In genomic region chr9:129419382-129419899, GRCh38 we compare ENCODE assay signal across 29 cellular contexts.
DNase-seq lines count a peak whose midpoint lies in the region; ATAC-seq, FAIRE-seq and TF ChIP-seq lines count a peak whose summit lies in the region.
"Had no signal": no experiment of that assay in that cellular context is flagged by ENCODE, and none has a peak within 500 bp of the region (broad histone marks: within the 10 kb centered on the region; RNA-seq: fewer than 3 reads in every experiment).

No MANE protein-coding gene starts in this region.

- no peak overlapping the region for H3K4me3 Mint-ChIP-seq in activated T-helper 17 cell treated with anti-CD3 and anti-CD28 coated beads, Interleukin-2, amount 50 U/mL, for 72 hours
- H3K4me3 Mint-ChIP-seq: activated CD4-positive, alpha-beta memory T cell treated with anti-CD3 and anti-CD28 coated beads, Interleukin-2, amount 10 ng/mL, durations not matched to agents 7 days and 5 days; activated naive CD4-positive, alpha-beta T cell treated with anti-CD3 and anti-CD28 coated beads, Interleukin-2, amount 50 U/mL, for 24 hours; GM23338 had no signal

- H3K9me3 Mint-ChIP-seq in activated T-helper 17 cell treated with anti-CD3 and anti-CD28 coated beads, Interleukin-2, amount 50 U/mL, for 72 hours = no peaks in the 10 kb centered on the region
- H3K9me3 Mint-ChIP-seq: activated CD4-positive, alpha-beta memory T cell treated with anti-CD3 and anti-CD28 coated beads, Interleukin-2, amount 10 ng/mL, durations not matched to agents 7 days and 5 days; activated naive CD4-positive, alpha-beta T cell treated with anti-CD3 and anti-CD28 coated beads, Interleukin-2, amount 50 U/mL, for 24 hours; activated T-helper 2 cell treated with anti-CD3 and anti-CD28 coated beads, Interferon-gamma antibody, Interleukin-2, Interleukin-4, amounts not matched to agents 10 μg/mL and 5 μg/mL and 100 μg/mL, durations not matched to agents 14 hours and 24 hours and 36 hours; GM23338; naive B cell had no signal

- H2BK5ac ChIP-seq in IMR-90 (ENCODE audit: low read depth, low read length, poor library complexity, severe bottlenecking) = no peak overlapping the region
- H2BK5ac ChIP-seq in mesenchymal stem cell (ENCODE audit: low read depth, low read length, poor library complexity, severe bottlenecking) = no peak overlapping the region

- H2AFZ ChIP-seq in IMR-90 (replicated peaks; ENCODE audit: low read length, poor library complexity) = peak overlapping the region; percentile 39
- H2AFZ ChIP-seq in mesenchymal stem cell (ENCODE audit: low read depth, low read length) = no peak overlapping the region
- H2AFZ ChIP-seq: GM23338 had no signal

- H3K4me1 ChIP-seq in BLaER1 treated with 17β-estradiol and CSF1 and Interleukin-3, amounts not matched to agents 10 nM and 100 nM = peaks cover 54 to 89% (median 77%) of the 10 kb centered on the region in 10 experiments
- H3K4me1 ChIP-seq in IMR-90 (ENCODE audit: control insufficient read depth, insufficient read depth, low read length) (peaks cover 11% of the 10 kb centered on the region), mesenchymal stem cell (ENCODE audit: control insufficient read depth, insufficient read depth, low read depth, low read length) (peaks cover 36% of the 10 kb centered on the region)

- no peaks in the 10 kb centered on the region for H3K27me3 Mint-ChIP-seq in activated T-helper 17 cell treated with anti-CD3 and anti-CD28 coated beads, Interleukin-2, amount 50 U/mL, for 72 hours
- H3K27me3 Mint-ChIP-seq: activated CD4-positive, alpha-beta memory T cell treated with anti-CD3 and anti-CD28 coated beads, Interleukin-2, amount 10 ng/mL, durations not matched to agents 7 days and 5 days; activated naive CD4-positive, alpha-beta T cell treated with anti-CD3 and anti-CD28 coated beads, Interleukin-2, amount 50 U/mL, for 24 hours had no signal

- H2AK5ac ChIP-seq in IMR-90 (ENCODE audit: low read depth, low read length) (no peak overlapping the region; the same call in 1 of the 2 replicates), mesenchymal stem cell (ENCODE audit: low read length, severe bottlenecking) (no peak overlapping the region)

- H3K27ac ChIP-seq in BLaER1 treated with 17β-estradiol and CSF1 and Interleukin-3, amounts not matched to agents 10 nM and 100 nM = peak overlapping the region in 3 of 11 experiments; percentile 4 to 13 (median 7); a peak in 3 of 22 replicates
- H3K27ac ChIP-seq in IMR-90 (ENCODE audit: insufficient read depth, low read length) = no peak overlapping the region
- H3K27ac ChIP-seq in mesenchymal stem cell (ENCODE audit: low read length, poor library complexity, severe bottlenecking) = no peak overlapping the region
- H3K27ac ChIP-seq: left ventricle myocardium inferior, ovary, SJSA1, spleen had no signal

- no peak for TF ChIP-seq RAD21 in IMR-90 (IDR thresholded peaks at IDR 0.05; ENCODE audit: low read length)

- H3K4ac ChIP-seq in IMR-90 (ENCODE audit: low read depth, low read length) (no peak overlapping the region), mesenchymal stem cell (ENCODE audit: low read depth in 1 of 2, low read length in 2 of 2) (peak overlapping the region in 1 of 2 experiments; percentile 47)

- no peak overlapping the region for H3K9ac ChIP-seq in BLaER1 treated with 17β-estradiol and CSF1 and Interleukin-3, amounts not matched to agents 10 nM and 100 nM
- H3K9ac ChIP-seq in IMR-90 (ENCODE audit: low read depth, low read length) (no peak overlapping the region), mesenchymal stem cell (ENCODE audit: low read length) (no peak overlapping the region)

- H3K23ac ChIP-seq in IMR-90 (ENCODE audit: low read depth, low read length) (no peak overlapping the region), mesenchymal stem cell (ENCODE audit: low read length in 2 of 2) (no peak overlapping the region)

- CTCF ChIA-PET in IMR-90 (lab: Yijun Ruan, JAX) = no interaction called here

- no peak for FAIRE-seq in H54 (lab: Jason Lieb, UNC)
- FAIRE-seq: GM12891, HepG2, islet of Langerhans, TTC549 had no signal

- no peak overlapping the region for H4K5ac ChIP-seq in IMR-90 (ENCODE audit: low read depth, low read length)

- WGBS in IMR-90 (ENCODE audit: extremely low coverage in 2 of 2, insufficient read length in 1 of 2), 2 experiments = 74% methylated on average over 6 of the region's 7 CpGs; no CpG with 5 or more reads in 1 of the 2 experiments
- 87% methylated on average over 7 of the region's 7 CpGs for WGBS in mesenchymal stem cell

- POLR2A ChIA-PET in IMR-90 (lab: Charles Lee; ENCODE audit: unreplicated experiment) = no interaction called here

- no peak overlapping the region for H2BK12ac ChIP-seq in mesenchymal stem cell (ENCODE audit: low read length in 2 of 2)

- no peak overlapping the region for H2AK9ac ChIP-seq in IMR-90 (replicated peaks; ENCODE audit: low read depth, low read length, poor library complexity)

- peaks cover 1% of the 10 kb centered on the region for H3K36me3 Mint-ChIP-seq in activated T-helper 17 cell treated with anti-CD3 and anti-CD28 coated beads, Interleukin-2, amount 50 U/mL, for 72 hours (ENCODE audit: low read depth)
- H3K36me3 Mint-ChIP-seq: activated naive CD4-positive, alpha-beta T cell treated with anti-CD3 and anti-CD28 coated beads, Interleukin-2, amount 50 U/mL, for 24 hours; naive B cell had no signal

- peaks cover 0 to 4% (median 0%) of the 10 kb centered on the region in 11 experiments; a peak in 1 of 22 replicates for H3K9me3 ChIP-seq in BLaER1 treated with 17β-estradiol and CSF1 and Interleukin-3, amounts not matched to agents 10 nM and 100 nM (replicated peaks in 1 of 11)
- H3K9me3 ChIP-seq in IMR-90 (ENCODE audit: control insufficient read depth, insufficient read depth, low read length) (peaks cover 4% of the 10 kb centered on the region; the same call in 1 of the 2 replicates), mesenchymal stem cell (ENCODE audit: control insufficient read depth, low read length) (no peaks in the 10 kb centered on the region)
- H3K9me3 ChIP-seq: Caco-2, left ventricle myocardium inferior, ovary, SJSA1, spleen had no signal

- BruUV-seq in IMR-90 (replicated peaks; lab: Mats Ljungman, UMichigan) = no TSS peak

- H3K27me3 ChIP-seq in BLaER1 treated with 17β-estradiol and CSF1 and Interleukin-3, amounts not matched to agents 10 nM and 100 nM = no peaks in the 10 kb centered on the region
- H3K27me3 ChIP-seq in IMR-90 (ENCODE audit: control insufficient read depth, insufficient read depth, low read length) (no peaks in the 10 kb centered on the region), mesenchymal stem cell (ENCODE audit: control insufficient read depth in 1 of 2, insufficient read depth in 1 of 2, low read length in 2 of 2) (no peaks in the 10 kb centered on the region)
- H3K27me3 ChIP-seq: ovary, SJSA1, spleen had no signal

- intact Hi-C loops in IMR-90 (cut with micrococcal nuclease) = no loop called here

- H4K91ac ChIP-seq in IMR-90 (ENCODE audit: insufficient read depth, low read depth, low read length) = no peak overlapping the region
- peak overlapping the region; percentile 41 for H4K91ac ChIP-seq in mesenchymal stem cell (ENCODE audit: low read length)

- DNase-seq in IMR-90 (no peak), mesenchymal stem cell (no peak), H54 (ENCODE audit: insufficient read length, low spot score) (no peak)
- DNase-seq in activated CD4-positive, alpha-beta T cell treated with anti-CD3 and anti-CD28 coated beads, Interleukin-2, amount 50 U/mL, for 4 hours = no peak
- DNase-seq: activated CD4-positive, alpha-beta memory T cell treated with anti-CD3 and anti-CD28 coated beads, Interleukin-2, amount 10 ng/mL, durations not matched to agents 7 days and 5 days; activated CD4-positive, CD25-positive, alpha-beta regulatory T cell treated with anti-CD3 and anti-CD28 coated beads, Interleukin-2, amount 50 U/mL, for 72 hours; activated CD8-positive, alpha-beta memory T cell treated with anti-CD3 and anti-CD28 coated beads, Interleukin-2, amount 50 U/mL, for 48 hours; aorta; C1 segment of cervical spinal cord; Caco-2; central memory CD4-positive, alpha-beta T cell; left ventricle myocardium inferior; naive B cell; NCI-H510A treated with DMSO at 0.1 percent for 48 hours; retina; spleen had no signal

- no peak for TF ChIP-seq CTCF in IMR-90 (conservative IDR thresholded peaks at IDR 0.05; ENCODE audit: low read depth, low read length)

- H3K9me1 ChIP-seq in IMR-90 (ENCODE audit: insufficient read depth, low read length) = peaks cover 14% of the 10 kb centered on the region

- no peak overlapping the region for H4K8ac ChIP-seq in IMR-90 (ENCODE audit: low read depth in 2 of 2, low read length in 2 of 2)
- peak overlapping the region; percentile 7 for H4K8ac ChIP-seq in mesenchymal stem cell (ENCODE audit: low read length)

- no peak overlapping the region for H3K14ac ChIP-seq in IMR-90 (replicated peaks; ENCODE audit: low read depth, low read length)
- H3K14ac ChIP-seq in mesenchymal stem cell (ENCODE audit: low read length in 2 of 2) = no peak overlapping the region

- dilution Hi-C loops in IMR-90 (cut with HindIII; ENCODE audit: low sequenced_read_pairs, unreplicated experiment) = no loop called here

- H3K4me1 Mint-ChIP-seq in activated T-helper 17 cell treated with anti-CD3 and anti-CD28 coated beads, Interleukin-2, amount 50 U/mL, for 72 hours = peaks cover 6% of the 10 kb centered on the region

- no peak overlapping the region for H2BK120ac ChIP-seq in IMR-90 (ENCODE audit: low read depth, low read length)
- H2BK120ac ChIP-seq in mesenchymal stem cell (ENCODE audit: low read depth, low read length) = peak overlapping the region; percentile 24

- peak overlapping the region in 10 of 11 experiments; percentile 1 to 44 (median 12); a peak in 11 of 22 replicates for H3K4me2 ChIP-seq in BLaER1 treated with 17β-estradiol and CSF1 and Interleukin-3, amounts not matched to agents 10 nM and 100 nM
- H3K4me2 ChIP-seq in IMR-90 (ENCODE audit: low read depth, low read length) = no peak overlapping the region
- no peak overlapping the region for H3K4me2 ChIP-seq in mesenchymal stem cell (ENCODE audit: low read length, poor library complexity, severe bottlenecking)
- H3K4me2 ChIP-seq: GM23338 had no signal

- no peak overlapping the region for H3K56ac ChIP-seq in IMR-90 (ENCODE audit: extremely low read depth, insufficient read depth, low read length)

- peak overlapping the region; percentile 1 for H3K27ac Mint-ChIP-seq in activated T-helper 17 cell treated with anti-CD3 and anti-CD28 coated beads, Interleukin-2, amount 50 U/mL, for 72 hours
- H3K27ac Mint-ChIP-seq: activated CD4-positive, alpha-beta memory T cell treated with anti-CD3 and anti-CD28 coated beads, Interleukin-2, amount 10 ng/mL, durations not matched to agents 7 days and 5 days; activated naive CD4-positive, alpha-beta T cell treated with anti-CD3 and anti-CD28 coated beads, Interleukin-2, amount 50 U/mL, for 24 hours; activated T-helper 2 cell treated with anti-CD3 and anti-CD28 coated beads, Interferon-gamma antibody, Interleukin-2, Interleukin-4, amounts not matched to agents 10 μg/mL and 5 μg/mL and 100 μg/mL, durations not matched to agents 14 hours and 24 hours and 36 hours; GM23338 had no signal

- no peak for TF ChIP-seq POLR2A in IMR-90 (IDR thresholded peaks at IDR 0.05; ENCODE audit: low read depth, low read length)
- no peak for TF ChIP-seq POLR2A in H54 (IDR thresholded peaks at IDR 0.05; ENCODE audit: low read depth, low read length)

- no peaks in the 10 kb centered on the region for H4K20me1 ChIP-seq in BLaER1 treated with 17β-estradiol and CSF1 and Interleukin-3, amounts not matched to agents 10 nM and 100 nM
- no peaks in the 10 kb centered on the region for H4K20me1 ChIP-seq in IMR-90 (ENCODE audit: insufficient read depth, low read length)

- no peak overlapping the region for H2BK20ac ChIP-seq in IMR-90 (ENCODE audit: low read depth, low read length)

- no peak overlapping the region for H3K4me3 ChIP-seq in BLaER1 treated with 17β-estradiol and CSF1 and Interleukin-3, amounts not matched to agents 10 nM and 100 nM
- no peak overlapping the region for H3K4me3 ChIP-seq in IMR-90 (ENCODE audit: insufficient read depth, low read depth, low read length)
- H3K4me3 ChIP-seq in mesenchymal stem cell (ENCODE audit: insufficient read depth in 1 of 2, low read depth in 1 of 2, low read length in 2 of 2) = no peak overlapping the region
- H3K4me3 ChIP-seq: GM23338, left ventricle myocardium inferior, ovary, SJSA1, spleen had no signal

- no peak overlapping the region for H2BK15ac ChIP-seq in IMR-90 (ENCODE audit: low read depth, low read length)
- H2BK15ac ChIP-seq in mesenchymal stem cell (ENCODE audit: low read depth, poor library complexity, severe bottlenecking) = no peak overlapping the region

- ATAC-seq in IMR-90 (ENCODE audit: low read depth) (no peak), HG03095 (IDR thresholded peaks at IDR 0.05; ENCODE audit: unreplicated experiment) (no peak), GM18907 (IDR thresholded peaks at IDR 0.05; ENCODE audit: unreplicated experiment) (no peak)
- ATAC-seq in activated T-helper 17 cell treated with anti-CD3 and anti-CD28 coated beads, Interleukin-2, amount 50 U/mL, for 72 hours (replicated peaks) = no peak
- ATAC-seq: GM23338, HepG2 had no signal

- in situ Hi-C loops in IMR-90 (cut with MboI; ENCODE audit: low sequenced_read_pairs) = no loop called here

- no peak overlapping the region for H3K18ac ChIP-seq in IMR-90 (ENCODE audit: low read depth, low read length)
- H3K18ac ChIP-seq in mesenchymal stem cell (ENCODE audit: low read depth in 1 of 2, low read length in 2 of 2) = no peak overlapping the region

- no peaks in the 10 kb centered on the region for H3K36me3 ChIP-seq in BLaER1 treated with 17β-estradiol and CSF1 and Interleukin-3, amounts not matched to agents 10 nM and 100 nM
- H3K36me3 ChIP-seq in IMR-90 (ENCODE audit: control insufficient read depth, insufficient read depth, low read length) (no peaks in the 10 kb centered on the region), mesenchymal stem cell (ENCODE audit: control insufficient read depth in 1 of 2, insufficient read depth in 2 of 2, low read depth in 1 of 2, low read length in 2 of 2) (no peaks in the 10 kb centered on the region)
- H3K36me3 ChIP-seq: left ventricle myocardium inferior, ovary, SJSA1, spleen had no signal

- H3K79me1 ChIP-seq in IMR-90 (ENCODE audit: low read depth in 1 of 2, low read length in 2 of 2) = no peaks in the 10 kb centered on the region; a peak in 1 of 4 replicates
- H3K79me1 ChIP-seq in mesenchymal stem cell (replicated peaks; ENCODE audit: low read length, poor library complexity, severe bottlenecking) = no peaks in the 10 kb centered on the region

Comparison
In these comparisons a context has a peak if more than half of its experiments do, and no peak if none do; other contexts are left out.
1. H3K4me2 ChIP-seq: peak in BLaER1 treated with 17β-estradiol and CSF1 and Interleukin-3, amounts not matched to agents 10 nM and 100 nM (10 of 11); none in IMR-90 (single experiment) and mesenchymal stem cell (single experiment).